1 cellular context compared by ENCODE assay signal in genomic region chr14:38524636-38525403, GRCh38.
TF ChIP-seq lines count a peak whose summit lies in the region.

No MANE protein-coding gene starts in this region.

TF ChIP-seq in GM23338, 12 proteins besides CTCF, POLR2A, EP300 and RAD21:
- TF ChIP-seq ZNF462 (CRISPR knock-in tag; IDR thresholded peaks at IDR 0.05) (no peak), ETS1 (IDR thresholded peaks at IDR 0.05) (no peak), EZH2 (IDR thresholded peaks at IDR 0.05; ENCODE audit: low read depth, unreplicated experiment) (no peak), ZNF331 (CRISPR knock-in tag; IDR thresholded peaks at IDR 0.05; ENCODE audit: low read depth) (no peak), REST (IDR thresholded peaks at IDR 0.05; ENCODE audit: unreplicated experiment) (no peak), ZNF114 (CRISPR knock-in tag; IDR thresholded peaks at IDR 0.05) (no peak), STAT1 (IDR thresholded peaks at IDR 0.05; ENCODE audit: unreplicated experiment) (no peak), CREB1 (CRISPR knock-in tag; IDR thresholded peaks at IDR 0.05; ENCODE audit: low read depth) (no peak), POLR2AphosphoS5 (IDR thresholded peaks at IDR 0.05; ENCODE audit: low read depth) (no peak), JUNB (IDR thresholded peaks at IDR 0.05; ENCODE audit: unreplicated experiment) (no peak), NANOG (IDR thresholded peaks at IDR 0.05; ENCODE audit: borderline replicate concordance) (no peak), EZH2phosphoT487 (IDR thresholded peaks at IDR 0.05; ENCODE audit: unreplicated experiment) (no peak)
